15 cellular contexts compared by ENCODE assay signal in the genomic region with DNA sequence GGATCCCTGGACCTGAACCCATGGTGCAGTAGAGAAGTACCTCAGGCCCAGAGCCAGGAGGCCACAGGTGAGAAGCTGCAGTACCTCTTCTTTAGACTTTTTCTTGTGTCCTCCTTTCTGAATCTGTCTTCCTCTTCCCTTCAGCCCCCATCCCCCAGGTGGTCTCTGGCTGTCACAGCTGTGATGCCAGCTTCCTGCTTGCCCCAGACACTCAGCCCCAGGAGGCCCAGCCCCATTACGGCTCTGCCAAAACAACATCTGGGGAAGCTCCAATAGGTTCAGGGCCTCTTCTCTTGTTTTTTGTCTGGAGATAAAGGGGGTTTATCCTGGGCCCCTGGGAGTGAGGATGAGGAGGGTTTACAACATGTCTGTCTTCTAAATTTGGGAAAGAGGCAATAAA. TPM values are rescaled to one million over a fixed set of nuclear protein-coding genes. Genes with fewer than 3 reads are reported as not detected.
A peak's percentile ranks its signal among the peaks of the same experiment; 100 is the strongest.
DNase-seq lines count a peak whose midpoint lies in the region; ATAC-seq and TF ChIP-seq lines count a peak whose summit lies in the region.
"Had no signal": no experiment of that assay in that cellular context is flagged by ENCODE, and none has a peak within 500 bp of the region (broad histone marks: within the 10 kb centered on the region; RNA-seq: fewer than 3 reads in every experiment).

No MANE protein-coding gene starts in this region.

- H3K4me2 ChIP-seq in Loucy (ENCODE audit: low read depth, low read length, poor library complexity, severe bottlenecking) (peak overlapping the region; percentile 44), trophoblast cell (ENCODE audit: low read length) (no peak overlapping the region)

- intact Hi-C loops in posterior vena cava (cut with DNase I) = no loop called here

- H3K4me3 ChIP-seq in Loucy (ENCODE audit: low read length, poor library complexity, severe bottlenecking) = peak overlapping the region; percentile 29
- no peak overlapping the region for H3K4me3 ChIP-seq in trophoblast cell (ENCODE audit: low read depth, low read length)
- H3K4me3 ChIP-seq: adrenal gland had no signal

- peaks cover 2% of the 10 kb centered on the region for H3K36me3 Mint-ChIP-seq in activated naive CD8-positive, alpha-beta T cell treated with anti-CD3 and anti-CD28 coated beads, Interleukin-2, amount 10 ng/mL, durations not matched to agents 7 days and 5 days

- H3K27me3 ChIP-seq in Loucy (ENCODE audit: insufficient read depth, low read length, poor library complexity, severe bottlenecking) (no peaks in the 10 kb centered on the region), trophoblast cell (ENCODE audit: insufficient read depth, low read length) (no peaks in the 10 kb centered on the region)
- H3K27me3 ChIP-seq: adrenal gland had no signal

- H3F3A ChIP-seq in Loucy (ENCODE audit: low read depth) = peaks cover 8% of the 10 kb centered on the region; the same call in 1 of the 2 replicates

- no peak overlapping the region for H4K8ac ChIP-seq in trophoblast cell (ENCODE audit: low read depth, low read length)

- no CpG with 5 or more reads among the region's 1 CpG for WGBS in trophoblast cell (ENCODE audit: extremely low coverage, insufficient coverage, insufficient read length)

- H3K9ac ChIP-seq in Loucy (ENCODE audit: low read depth, low read length, poor library complexity, severe bottlenecking) (peak overlapping the region; percentile 58), trophoblast cell (ENCODE audit: low read length) (no peak overlapping the region)

- H3K79me2 ChIP-seq in Loucy (ENCODE audit: insufficient read depth, low read length) (no peaks in the 10 kb centered on the region), trophoblast cell (ENCODE audit: control insufficient read depth, insufficient read depth, low read length, poor library complexity) (no peaks in the 10 kb centered on the region)

- no peak overlapping the region for H3K18ac ChIP-seq in trophoblast cell (ENCODE audit: low read length)

- H3K4me1 ChIP-seq in Loucy (ENCODE audit: insufficient read depth, low read length, poor library complexity, severe bottlenecking) (peaks cover 57% of the 10 kb centered on the region), trophoblast cell (ENCODE audit: control insufficient read depth in 1 of 2, insufficient read depth in 2 of 2, low read length in 2 of 2) (peaks cover 0 to 6% of the 10 kb centered on the region in 2 experiments)

- H3K27me3 Mint-ChIP-seq in activated naive CD8-positive, alpha-beta T cell treated with anti-CD3 and anti-CD28 coated beads, Interleukin-2, amount 10 ng/mL, durations not matched to agents 7 days and 5 days = no peaks in the 10 kb centered on the region
- H3K27me3 Mint-ChIP-seq: activated T-cell treated with anti-CD3 and anti-CD28 coated beads, Interleukin-2, amount 50 U/mL, for 24 hours had no signal

- no peak overlapping the region for H2BK5ac ChIP-seq in trophoblast cell (ENCODE audit: low read depth, low read length, poor library complexity)

- no peaks in the 10 kb centered on the region for H3K9me2 ChIP-seq in Loucy (replicated peaks; ENCODE audit: low read depth, low read length)

- no peak overlapping the region for H3K14ac ChIP-seq in trophoblast cell (ENCODE audit: low read length)

- no peak overlapping the region for H4K12ac ChIP-seq in trophoblast cell (ENCODE audit: low read depth, low read length)

- TF ChIP-seq CTCF in Loucy (conservative IDR thresholded peaks at IDR 0.05; ENCODE audit: low read length) = no peak

- H3K27ac ChIP-seq in trophoblast cell (ENCODE audit: low read depth, low read length) = no peak overlapping the region
- H3K27ac ChIP-seq: adrenal gland had no signal

- no peak overlapping the region for H3K4ac ChIP-seq in trophoblast cell (ENCODE audit: low read depth, low read length)

- peaks cover 36% of the 10 kb centered on the region for H3K4me1 Mint-ChIP-seq in activated naive CD8-positive, alpha-beta T cell treated with anti-CD3 and anti-CD28 coated beads, Interleukin-2, amount 10 ng/mL, durations not matched to agents 7 days and 5 days

- H2BK12ac ChIP-seq in trophoblast cell (ENCODE audit: low read length) = no peak overlapping the region

- no peak overlapping the region for H4K91ac ChIP-seq in trophoblast cell (ENCODE audit: low read depth, low read length)

- no peak overlapping the region for H2AK5ac ChIP-seq in trophoblast cell (ENCODE audit: low read length)

- H4K20me1 ChIP-seq in Loucy (ENCODE audit: insufficient read depth, low read length, poor library complexity, severe bottlenecking) = no peaks in the 10 kb centered on the region

- H3K9me3 ChIP-seq in Loucy (ENCODE audit: insufficient read depth, low read depth, low read length) (no peaks in the 10 kb centered on the region), trophoblast cell (ENCODE audit: insufficient read depth, low read depth, low read length) (no peaks in the 10 kb centered on the region)
- H3K9me3 ChIP-seq: adrenal gland had no signal

- DNase-seq in D341Med (ENCODE audit: low spot score) = peak; percentile 69
- DNase-seq in activated naive CD8-positive, alpha-beta T cell treated with anti-CD3 and anti-CD28 coated beads, Interleukin-2, amount 10 ng/mL, durations not matched to agents 7 days and 5 days = no peak
- peak; percentile 17 for DNase-seq in posterior vena cava (ENCODE audit: low spot score)
- no peak for DNase-seq in mucosa of gallbladder (ENCODE audit: low spot score)
- no peak for DNase-seq in trophoblast cell
- DNase-seq in UCSD-AML1 (lab: John Stamatoyannopoulos, UW; ENCODE audit: unreplicated experiment) = no peak
- DNase-seq: activated CD4-positive, alpha-beta T cell treated with anti-CD3 and anti-CD28 coated beads for 4 hours; activated T-cell treated with anti-CD3 and anti-CD28 coated beads, Interleukin-2, amount 50 U/mL, for 24 hours; central memory CD4-positive, alpha-beta T cell; endodermal cell; left colon; NCI-H1048 had no signal

- no peak overlapping the region for H3K4me3 Mint-ChIP-seq in activated naive CD8-positive, alpha-beta T cell treated with anti-CD3 and anti-CD28 coated beads, Interleukin-2, amount 10 ng/mL, durations not matched to agents 7 days and 5 days
- H3K4me3 Mint-ChIP-seq: activated T-cell treated with anti-CD3 and anti-CD28 coated beads, Interleukin-2, amount 50 U/mL, for 24 hours; endodermal cell had no signal

- no peaks in the 10 kb centered on the region for H3K79me1 ChIP-seq in trophoblast cell (ENCODE audit: low read length)

- no peak overlapping the region for H2BK120ac ChIP-seq in trophoblast cell (ENCODE audit: insufficient read depth, low read length, poor library complexity)

- no peak for ATAC-seq in activated naive CD8-positive, alpha-beta T cell treated with anti-CD3 and anti-CD28 coated beads, Interleukin-2, amount 10 ng/mL, durations not matched to agents 7 days and 5 days (ENCODE audit: low read depth)
- ATAC-seq: left colon had no signal

- H3K23ac ChIP-seq in trophoblast cell (ENCODE audit: low read length) = no peak overlapping the region

- peak overlapping the region; percentile 3; the same call in 1 of the 2 replicates for H2AFZ ChIP-seq in Loucy (ENCODE audit: low read length)
- H2AFZ ChIP-seq in trophoblast cell (ENCODE audit: insufficient read depth, low read length, poor library complexity) = no peak overlapping the region

- peak overlapping the region; percentile 74 for H3K27ac Mint-ChIP-seq in activated naive CD8-positive, alpha-beta T cell treated with anti-CD3 and anti-CD28 coated beads, Interleukin-2, amount 10 ng/mL, durations not matched to agents 7 days and 5 days
- H3K27ac Mint-ChIP-seq: endodermal cell had no signal

- POLR2A ChIA-PET in activated naive CD8-positive, alpha-beta T cell treated with anti-CD3 and anti-CD28 coated beads, Interleukin-2, amount 10 ng/mL, durations not matched to agents 7 days and 5 days (lab: Charles Lee) = interaction anchor here (0.8 to 4.6 kb wide), 5 partner anchors 10 to 328 kb away, joined by 3 to 45 read pairs (median 3); a partner anchor contains a TSS

- no peaks in the 10 kb centered on the region for H3K9me3 Mint-ChIP-seq in activated naive CD8-positive, alpha-beta T cell treated with anti-CD3 and anti-CD28 coated beads, Interleukin-2, amount 10 ng/mL, durations not matched to agents 7 days and 5 days
- H3K9me3 Mint-ChIP-seq: endodermal cell had no signal

- H3K36me3 ChIP-seq in Loucy (ENCODE audit: insufficient read depth, low read length) = no peaks in the 10 kb centered on the region
- no peaks in the 10 kb centered on the region for H3K36me3 ChIP-seq in trophoblast cell (ENCODE audit: control insufficient read depth in 1 of 2, insufficient read depth in 2 of 2, low read length in 2 of 2)
- H3K36me3 ChIP-seq: adrenal gland had no signal

RNA-seq across cellular contexts. Expression of a gene that starts 9.5 kb away (rescaled TPM):
- 10 to 100 TPM; 90.3 to 99.8 TPM for total RNA-seq in activated naive CD8-positive, alpha-beta T cell treated with anti-CD3 and anti-CD28 coated beads, Interleukin-2, amount 10 ng/mL, durations not matched to agents 7 days and 5 days
- total RNA-seq in posterior vena cava (100 to 1,000 TPM in 1 of 2 donors, 10 to 100 TPM in 1; 64.7 to 153 TPM), mucosa of gallbladder (111 TPM)
- 28.9 and 30.4 TPM in 2 replicates for polyA plus RNA-seq in trophoblast cell (2013)

RNA-seq across cellular contexts. Expression of a gene that starts 55.1 kb away (rescaled TPM):
- total RNA-seq in activated naive CD8-positive, alpha-beta T cell treated with anti-CD3 and anti-CD28 coated beads, Interleukin-2, amount 10 ng/mL, durations not matched to agents 7 days and 5 days = not detected
- 100 to 1,000 TPM; 102 to 216 TPM for total RNA-seq in posterior vena cava
- 272 TPM for total RNA-seq in mucosa of gallbladder
- 0.32 and 0.34 TPM in 2 replicates for polyA plus RNA-seq in trophoblast cell (2013)
- total RNA-seq: T-helper 2 cell treated with Interferon-gamma antibody and Interleukin-4, amounts not matched to agents 100 ng/mL and 5 ng/mL, for 36 hours had no signal

Comparison
In these comparisons a context has a peak if more than half of its experiments do, and no peak if none do; other contexts are left out.
1. DNase-seq: peak in D341Med (single experiment) and posterior vena cava (single experiment); none in activated naive CD8-positive, alpha-beta T cell treated with anti-CD3 and anti-CD28 coated beads, Interleukin-2, amount 10 ng/mL, durations not matched to agents 7 days and 5 days (single experiment), mucosa of gallbladder (single experiment), trophoblast cell (0 of 2) and UCSD-AML1 (single experiment).
2. RNA of a gene that starts 55.1 kb away (total RNA-seq): 272 TPM in mucosa of gallbladder (single experiment) and 102 to 216 TPM in posterior vena cava; not detected in activated naive CD8-positive, alpha-beta T cell treated with anti-CD3 and anti-CD28 coated beads, Interleukin-2, amount 10 ng/mL, durations not matched to agents 7 days and 5 days; every median in the first group is over 10 times any median in the second.